26 cellular contexts compared by ENCODE assay signal in the genomic region with DNA sequence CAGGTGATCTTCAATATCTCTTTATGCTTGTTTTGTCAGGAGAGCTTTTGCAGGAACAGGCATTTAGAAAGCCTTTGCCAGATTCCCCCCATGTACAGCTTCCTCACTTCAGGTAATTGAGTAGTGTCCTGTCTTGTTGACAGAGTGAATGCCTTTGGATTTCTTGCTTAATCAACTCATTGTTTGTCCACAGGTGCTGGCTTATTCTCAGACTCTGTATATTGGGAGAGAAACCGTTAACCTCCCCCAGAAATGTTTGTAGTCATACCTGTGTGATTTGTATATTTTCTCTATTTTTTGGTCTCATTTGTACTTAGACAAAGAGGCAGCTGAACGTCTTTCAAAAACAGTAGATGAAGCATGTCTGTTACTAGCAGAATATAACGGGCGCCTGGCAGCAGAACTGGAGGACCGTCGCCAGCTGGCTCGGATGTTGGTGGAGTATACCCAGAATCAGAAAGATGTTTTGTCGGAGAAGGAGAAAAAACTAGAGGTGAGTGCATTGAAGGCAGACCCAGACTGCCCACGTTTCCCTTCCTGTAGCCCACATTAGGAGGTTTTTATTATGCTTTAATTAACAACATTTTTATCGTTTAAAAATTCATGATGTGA. TPM values are rescaled to one million over a fixed set of nuclear protein-coding genes. Genes with fewer than 3 reads are reported as not detected.
DNase-seq lines count a peak whose midpoint lies in the region; ATAC-seq and TF ChIP-seq lines count a peak whose summit lies in the region.
"Had no signal": no experiment of that assay in that cellular context is flagged by ENCODE, and none has a peak within 500 bp of the region (broad histone marks: within the 10 kb centered on the region; RNA-seq: fewer than 3 reads in every experiment).

No MANE protein-coding gene starts in this region.

- TF ChIP-seq CTCF in activated B cell treated with CpG ODN at 0.5 μM for 24 hours (IDR thresholded peaks at IDR 0.05) = no peak
- TF ChIP-seq CTCF in neural progenitor cell (IDR thresholded peaks at IDR 0.05) = no peak

- CTCF ChIA-PET in activated B cell treated with CpG ODN at 0.5 μM for 24 hours (lab: Charles Lee) = interaction anchor here (0.6 to 1.4 kb wide), 2 partner anchors 8 to 17 kb away, joined by 4 read pairs; no protein-coding TSS in a partner anchor

- no peaks in the 10 kb centered on the region for H4K20me1 ChIP-seq in neural progenitor cell (ENCODE audit: low read depth)

- POLR2A ChIA-PET in activated B cell treated with CpG ODN at 0.5 μM for 24 hours (lab: Charles Lee) = interaction anchor here (0.6 to 1.3 kb wide), 4 partner anchors 11 to 33 kb away, joined by 3 to 8 read pairs (median 4); partner anchors contain the start of gene TTI1

- H3K4me3 Mint-ChIP-seq in activated B cell treated with CpG ODN at 0.5 μM for 24 hours (peak overlapping the region; percentile 63), neural progenitor cell (no peak overlapping the region)
- H3K4me3 Mint-ChIP-seq: activated CD8-positive, alpha-beta T cell treated with anti-CD3 and anti-CD28 coated beads for 36 hours; memory B cell had no signal

- DNase-seq in G401 (ENCODE audit: low spot score) (peak; percentile 73), activated B cell treated with CpG ODN at 0.5 μM for 24 hours (no peak), left cardiac atrium (no peak), posterior cingulate gyrus (peak; percentile 15 to 90 (median 36)), neural progenitor cell (ENCODE audit: low spot score) (no peak), NCI-H2227 treated with DMSO at 0.1 percent for 48 hours (lab: John Stamatoyannopoulos, UW) (no peak)
- DNase-seq in stimulated activated CD4-positive, alpha-beta T cell treated with anti-CD3 and anti-CD28 coated beads, Interleukin-2, amount 100 ng/mL, for 48 hours = no peak
- DNase-seq: ACHN; activated CD8-positive, alpha-beta T cell treated with anti-CD3 and anti-CD28 coated beads for 36 hours; activated effector memory CD4-positive, alpha-beta T cell treated with Interleukin-2 at 50 U/mL for 16 hours; DMS79 treated with DMSO at 0.1 percent for 48 hours; foreskin melanocyte; NCI-H187; OCI-M1; SHP77; spleen; stimulated activated CD4-positive, alpha-beta T cell treated with anti-CD3 and anti-CD28 coated beads, Interleukin-4, amount 100 ng/mL, for 24 hours; stimulated activated naive CD4-positive, alpha-beta T cell treated with Interleukin-2 at 50 U/mL for 16 hours; SW 1271 had no signal

- no peaks in the 10 kb centered on the region for H3K36me3 ChIP-seq in neural progenitor cell

- H3K9me3 ChIP-seq in neural progenitor cell (ENCODE audit: low read depth) = no peaks in the 10 kb centered on the region
- H3K9me3 ChIP-seq: Caco-2, neutrophil, spleen, thoracic aorta had no signal

- no peaks in the 10 kb centered on the region for H3K4me1 ChIP-seq in neural progenitor cell
- H3K4me1 ChIP-seq: Caco-2 had no signal

- no peak overlapping the region for H2AFZ ChIP-seq in neural progenitor cell (replicated peaks)

- H3K4me1 Mint-ChIP-seq in activated B cell treated with CpG ODN at 0.5 μM for 24 hours (peaks cover 34% of the 10 kb centered on the region), neural progenitor cell (no peaks in the 10 kb centered on the region)

- H3K27me3 ChIP-seq in neural progenitor cell = no peaks in the 10 kb centered on the region
- H3K27me3 ChIP-seq: BLaER1 treated with 17β-estradiol and CSF1 and Interleukin-3, amounts not matched to agents 10 nM and 100 nM; neutrophil; spleen had no signal

- H3K36me3 Mint-ChIP-seq in activated B cell treated with CpG ODN at 0.5 μM for 24 hours (ENCODE audit: low read depth) = peaks cover 60% of the 10 kb centered on the region
- H3K36me3 Mint-ChIP-seq in neural progenitor cell = peaks cover 43% of the 10 kb centered on the region

- no peaks in the 10 kb centered on the region for H3F3A ChIP-seq in neural progenitor cell (ENCODE audit: low read depth)

- H3K4me3 ChIP-seq in neural progenitor cell = no peak overlapping the region
- H3K4me3 ChIP-seq: BLaER1 treated with 17β-estradiol and CSF1 and Interleukin-3, amounts not matched to agents 10 nM and 100 nM; spleen; thoracic aorta had no signal

- intact Hi-C loops in activated B cell treated with CpG ODN at 0.5 μM for 24 hours (cut with micrococcal nuclease) (no loop called here), left cardiac atrium (cut with DNase I) (no loop called here), posterior cingulate gyrus (cut with DNase I) (no loop called here)

- ATAC-seq in activated B cell treated with CpG ODN at 0.5 μM for 24 hours (ENCODE audit: low read depth) (no peak), left cardiac atrium (peak; percentile 28 to 35), HG03025 (IDR thresholded peaks at IDR 0.05; ENCODE audit: low FRiP score, unreplicated experiment) (no peak)
- ATAC-seq: activated CD8-positive, alpha-beta T cell treated with anti-CD3 and anti-CD28 coated beads for 36 hours; esophagus mucosa had no signal

- peak overlapping the region; percentile 62 for H3K27ac Mint-ChIP-seq in activated B cell treated with CpG ODN at 0.5 μM for 24 hours
- H3K27ac Mint-ChIP-seq in neural progenitor cell = no peak overlapping the region
- H3K27ac Mint-ChIP-seq: activated CD8-positive, alpha-beta T cell treated with anti-CD3 and anti-CD28 coated beads for 36 hours; memory B cell had no signal

- no peak overlapping the region for H3K9ac ChIP-seq in neural progenitor cell
- H3K9ac ChIP-seq: BLaER1 treated with 17β-estradiol and CSF1 and Interleukin-3, amounts not matched to agents 10 nM and 100 nM had no signal

- in situ Hi-C loops in G401 (cut with HindIII; ENCODE audit: low sequenced_read_pairs) = no loop called here

- no peaks in the 10 kb centered on the region for H3K79me2 ChIP-seq in neural progenitor cell (ENCODE audit: low read depth)

- no peak overlapping the region for H3K4me2 ChIP-seq in neural progenitor cell

- no peaks in the 10 kb centered on the region for H3K27me3 Mint-ChIP-seq in activated B cell treated with CpG ODN at 0.5 μM for 24 hours
- H3K27me3 Mint-ChIP-seq in neural progenitor cell (ENCODE audit: insufficient read depth, low read depth) = no peaks in the 10 kb centered on the region
- H3K27me3 Mint-ChIP-seq: activated CD8-positive, alpha-beta T cell treated with anti-CD3 and anti-CD28 coated beads for 36 hours; memory B cell had no signal

- H3K27ac ChIP-seq in neural progenitor cell = no peak overlapping the region
- H3K27ac ChIP-seq: BLaER1 treated with 17β-estradiol and CSF1 and Interleukin-3, amounts not matched to agents 10 nM and 100 nM; neutrophil; thoracic aorta had no signal

- no peaks in the 10 kb centered on the region for H3K9me3 Mint-ChIP-seq in activated B cell treated with CpG ODN at 0.5 μM for 24 hours
- H3K9me3 Mint-ChIP-seq in neural progenitor cell = peaks cover 1% of the 10 kb centered on the region
- H3K9me3 Mint-ChIP-seq: activated CD8-positive, alpha-beta T cell treated with anti-CD3 and anti-CD28 coated beads for 36 hours; memory B cell had no signal

RNA-seq across cellular contexts. Expression of gene RPRD1B, which starts 32.3 kb away (rescaled TPM):
- total RNA-seq in G401 (2014; rRNA removed; shearing (Covaris generic)) = 7.2 and 13.8 TPM in 2 replicates
- total RNA-seq in activated B cell treated with CpG ODN at 0.5 μM for 24 hours = 38.4 and 40.8 TPM in 2 replicates
- 10 to 100 TPM; 78.6 to 86.4 TPM for total RNA-seq in left cardiac atrium
- total RNA-seq in neural progenitor cell (ENCODE audit: low replicate concordance) = 21.6 and 37.7 TPM in 2 replicates

RNA-seq across cellular contexts. Expression of gene TTI1, which starts 32.6 kb away (rescaled TPM):
- 32.9 and 37.7 TPM in 2 replicates for total RNA-seq in G401 (2014; rRNA removed; shearing (Covaris generic))
- 27.1 and 30.1 TPM in 2 replicates for total RNA-seq in activated B cell treated with CpG ODN at 0.5 μM for 24 hours
- 10 to 100 TPM; 11.6 to 11.9 TPM for total RNA-seq in left cardiac atrium
- total RNA-seq in neural progenitor cell (ENCODE audit: low replicate concordance) = 52.1 and 55.9 TPM in 2 replicates

Comparison
In these comparisons a context has a peak if more than half of its experiments do, and no peak if none do; other contexts are left out.
1. DNase-seq: peak in G401 (single experiment) and posterior cingulate gyrus (10 of 10); none in activated B cell treated with CpG ODN at 0.5 μM for 24 hours (single experiment), left cardiac atrium (single experiment), neural progenitor cell (single experiment), NCI-H2227 treated with DMSO at 0.1 percent for 48 hours (single experiment) and stimulated activated CD4-positive, alpha-beta T cell treated with anti-CD3 and anti-CD28 coated beads, Interleukin-2, amount 100 ng/mL, for 48 hours (0 of 2).
2. ATAC-seq: peak in left cardiac atrium (2 of 2); none in activated B cell treated with CpG ODN at 0.5 μM for 24 hours (single experiment) and HG03025 (single experiment).